24 cellular contexts compared by ENCODE assay signal in the genomic region with DNA sequence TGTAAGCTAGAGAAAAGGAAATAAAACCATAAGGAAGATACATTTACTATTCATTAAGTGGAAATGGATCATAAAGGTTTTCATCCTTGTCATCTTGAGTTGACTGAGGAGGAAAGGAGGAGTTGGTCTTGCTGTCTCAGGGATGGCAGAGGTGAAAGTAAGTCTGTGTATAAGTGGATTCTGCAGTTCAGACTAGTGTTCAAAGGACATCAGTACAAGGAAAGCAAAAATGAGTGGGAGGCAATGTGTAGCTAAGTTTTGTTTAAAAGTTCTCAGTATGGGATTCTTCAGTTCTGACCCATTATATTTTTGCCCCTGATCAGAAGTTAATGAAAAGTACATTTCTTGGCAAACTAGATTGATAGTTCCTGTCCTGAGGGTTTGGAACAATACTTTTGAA. TPM values are rescaled to one million over a fixed set of nuclear protein-coding genes. Genes with fewer than 3 reads are reported as not detected.
A peak's percentile ranks its signal among the peaks of the same experiment; 100 is the strongest.
DNase-seq lines count a peak whose midpoint lies in the region; ATAC-seq and TF ChIP-seq lines count a peak whose summit lies in the region.
"Had no signal": no experiment of that assay in that cellular context is flagged by ENCODE, and none has a peak within 500 bp of the region (broad histone marks: within the 10 kb centered on the region; RNA-seq: fewer than 3 reads in every experiment).

No MANE protein-coding gene starts in this region.

- CTCF ChIA-PET in IMR-90 (lab: Yijun Ruan, JAX), result interaction anchor here (0.8 to 1.2 kb wide), 3 partner anchors 17 to 65 kb away, joined by 3 to 4 read pairs (median 3); no protein-coding TSS in a partner anchor

- no peaks in the 10 kb centered on the region for H3K27me3 Mint-ChIP-seq in activated T-cell treated with anti-CD3 and anti-CD28 coated beads, Interleukin-2, amount 50 U/mL, for 24 hours
- H3K27me3 Mint-ChIP-seq in activated T-cell treated with anti-CD3 and anti-CD28 coated beads, Interleukin-2, amount 50 U/mL, for 72 hours (ENCODE audit: low read depth), result no peaks in the 10 kb centered on the region
- H3K27me3 Mint-ChIP-seq in central memory CD8-positive, alpha-beta T cell, result no peaks in the 10 kb centered on the region
- H3K27me3 Mint-ChIP-seq in stimulated activated naive B cell treated with anti-CD40 and anti-IgM and Interleukin-4, amounts not matched to agents 10 μg/mL and 1 μg/mL and 100 μg/mL, for 72 hours, result no peaks in the 10 kb centered on the region
- H3K27me3 Mint-ChIP-seq: activated CD4-positive, alpha-beta memory T cell treated with anti-CD3 and anti-CD28 coated beads, Interleukin-2, amount 10 ng/mL, durations not matched to agents 7 days and 5 days; progenitor cell of endocrine pancreas had no signal

- H3K27ac ChIP-seq in IMR-90 (ENCODE audit: insufficient read depth, low read length), result no peak overlapping the region
- H3K27ac ChIP-seq: brain microvascular endothelial cell, skin epidermis had no signal

- H2AK9ac ChIP-seq in IMR-90 (replicated peaks; ENCODE audit: low read depth, low read length, poor library complexity), result no peak overlapping the region

- no peak overlapping the region for H3K56ac ChIP-seq in IMR-90 (ENCODE audit: extremely low read depth, insufficient read depth, low read length)

- no peaks in the 10 kb centered on the region for H3K9me3 Mint-ChIP-seq in activated T-cell treated with anti-CD3 and anti-CD28 coated beads, Interleukin-2, amount 50 U/mL, for 24 hours
- H3K9me3 Mint-ChIP-seq in activated T-cell treated with anti-CD3 and anti-CD28 coated beads, Interleukin-2, amount 50 U/mL, for 72 hours, result no peaks in the 10 kb centered on the region
- H3K9me3 Mint-ChIP-seq in central memory CD8-positive, alpha-beta T cell, result no peaks in the 10 kb centered on the region
- no peaks in the 10 kb centered on the region for H3K9me3 Mint-ChIP-seq in stimulated activated naive B cell treated with anti-CD40 and anti-IgM and Interleukin-4, amounts not matched to agents 10 μg/mL and 1 μg/mL and 100 μg/mL, for 72 hours
- H3K9me3 Mint-ChIP-seq: activated CD4-positive, alpha-beta memory T cell treated with anti-CD3 and anti-CD28 coated beads, Interleukin-2, amount 10 ng/mL, durations not matched to agents 7 days and 5 days; activated T-cell treated with anti-CD3 and anti-CD28 coated beads, Interleukin-2, amount 50 U/mL, for 4 hours had no signal

- H3K4me3 ChIP-seq in IMR-90 (ENCODE audit: insufficient read depth, low read depth, low read length), result no peak overlapping the region
- H3K4me3 ChIP-seq: skin epidermis had no signal

- no TSS peak for BruUV-seq in IMR-90 (replicated peaks; lab: Mats Ljungman, UMichigan)

- dilution Hi-C loops in IMR-90 (cut with HindIII; ENCODE audit: low sequenced_read_pairs, unreplicated experiment), result no loop called here

- peak overlapping the region; percentile 58 for H3K27ac Mint-ChIP-seq in activated T-cell treated with anti-CD3 and anti-CD28 coated beads, Interleukin-2, amount 50 U/mL, for 24 hours
- no peak overlapping the region for H3K27ac Mint-ChIP-seq in activated T-cell treated with anti-CD3 and anti-CD28 coated beads, Interleukin-2, amount 50 U/mL, for 72 hours
- peak overlapping the region; percentile 16 for H3K27ac Mint-ChIP-seq in central memory CD8-positive, alpha-beta T cell (ENCODE audit: low read depth)
- H3K27ac Mint-ChIP-seq in stimulated activated naive B cell treated with anti-CD40 and anti-IgM and Interleukin-4, amounts not matched to agents 10 μg/mL and 1 μg/mL and 100 μg/mL, for 72 hours, result peak overlapping the region; percentile 1
- H3K27ac Mint-ChIP-seq: progenitor cell of endocrine pancreas had no signal

- H4K20me1 ChIP-seq in IMR-90 (ENCODE audit: insufficient read depth, low read length), result peaks cover 12% of the 10 kb centered on the region

- H3K36me3 Mint-ChIP-seq in activated T-cell treated with anti-CD3 and anti-CD28 coated beads, Interleukin-2, amount 50 U/mL, for 24 hours (ENCODE audit: low read depth), result peaks cover 79% of the 10 kb centered on the region
- H3K36me3 Mint-ChIP-seq in activated T-cell treated with anti-CD3 and anti-CD28 coated beads, Interleukin-2, amount 50 U/mL, for 72 hours (ENCODE audit: insufficient read depth in 2 of 2), result peaks cover 7 to 30% of the 10 kb centered on the region in 2 donors
- H3K36me3 Mint-ChIP-seq in central memory CD8-positive, alpha-beta T cell (ENCODE audit: insufficient read depth), result peaks cover 57% of the 10 kb centered on the region
- H3K36me3 Mint-ChIP-seq in stimulated activated naive B cell treated with anti-CD40 and anti-IgM and Interleukin-4, amounts not matched to agents 10 μg/mL and 1 μg/mL and 100 μg/mL, for 72 hours, result peaks cover 35 to 59% of the 10 kb centered on the region in 2 donors

- H3K4ac ChIP-seq in IMR-90 (ENCODE audit: low read depth, low read length), result no peak overlapping the region

- H3K79me1 ChIP-seq in IMR-90 (ENCODE audit: low read depth in 1 of 2, low read length in 2 of 2), result peaks cover 7 to 28% of the 10 kb centered on the region in 2 experiments; a peak in 2 of 4 replicates

- no peak overlapping the region for H3K4me3 Mint-ChIP-seq in activated T-cell treated with anti-CD3 and anti-CD28 coated beads, Interleukin-2, amount 50 U/mL, for 24 hours
- no peak overlapping the region for H3K4me3 Mint-ChIP-seq in activated T-cell treated with anti-CD3 and anti-CD28 coated beads, Interleukin-2, amount 50 U/mL, for 72 hours
- no peak overlapping the region for H3K4me3 Mint-ChIP-seq in central memory CD8-positive, alpha-beta T cell
- no peak overlapping the region for H3K4me3 Mint-ChIP-seq in stimulated activated naive B cell treated with anti-CD40 and anti-IgM and Interleukin-4, amounts not matched to agents 10 μg/mL and 1 μg/mL and 100 μg/mL, for 72 hours
- H3K4me3 Mint-ChIP-seq: activated CD4-positive, alpha-beta memory T cell treated with anti-CD3 and anti-CD28 coated beads, Interleukin-2, amount 10 ng/mL, durations not matched to agents 7 days and 5 days; activated T-cell treated with anti-CD3 and anti-CD28 coated beads, Interleukin-2, amount 50 U/mL, for 4 hours had no signal

- H4K5ac ChIP-seq in IMR-90 (ENCODE audit: low read depth, low read length), result no peak overlapping the region

- no peak overlapping the region for H2BK15ac ChIP-seq in IMR-90 (ENCODE audit: low read depth, low read length)

- no peak for DNase-seq in activated T-cell treated with anti-CD3 and anti-CD28 coated beads, Interleukin-2, amount 50 U/mL, for 24 hours
- DNase-seq in activated T-cell treated with anti-CD3 and anti-CD28 coated beads, Interleukin-2, amount 50 U/mL, for 72 hours, result no peak
- DNase-seq in IMR-90 (no peak), SIG-M5 treated with dmso at 0.1 percent for 504 hours (lab: John Stamatoyannopoulos, UW; ENCODE audit: unreplicated experiment) (no peak)
- DNase-seq in central memory CD8-positive, alpha-beta T cell (ENCODE audit: low spot score in 2 of 2), result no peak
- DNase-seq in stimulated activated naive B cell treated with anti-CD40 and anti-IgM and Interleukin-4, amounts not matched to agents 10 μg/mL and 1 μg/mL and 100 μg/mL, for 72 hours, result no peak
- DNase-seq: activated CD4-positive, alpha-beta memory T cell treated with anti-CD3 and anti-CD28 coated beads, Interleukin-2, amount 10 ng/mL, durations not matched to agents 7 days and 5 days; activated T-cell treated with anti-CD3 and anti-CD28 coated beads, Interleukin-2, amount 50 U/mL, for 4 hours; brain microvascular endothelial cell; dermis blood vessel endothelial cell; Karpas-422; NCI-H1092; NCI-H2081 treated with DMSO at 0.1 percent for 48 hours; NCI-H510A; stimulated activated CD4-positive, alpha-beta T cell treated with anti-CD3 and anti-CD28 coated beads, Interleukin-2, amount 100 ng/mL, for 48 hours; SW 1271 had no signal

- no peaks in the 10 kb centered on the region for H3K27me3 ChIP-seq in IMR-90 (ENCODE audit: control insufficient read depth, insufficient read depth, low read length)
- H3K27me3 ChIP-seq: brain microvascular endothelial cell had no signal

- no peaks in the 10 kb centered on the region for H3K9me3 ChIP-seq in IMR-90 (ENCODE audit: control insufficient read depth, insufficient read depth, low read length)

- in situ Hi-C loops in IMR-90 (cut with MboI; ENCODE audit: low sequenced_read_pairs), result no loop called here

- peaks cover 6% of the 10 kb centered on the region; the same call in 1 of the 2 replicates for H3K9me1 ChIP-seq in IMR-90 (ENCODE audit: insufficient read depth, low read length)

- no peak overlapping the region for H2BK120ac ChIP-seq in IMR-90 (ENCODE audit: low read depth, low read length)

- H2BK5ac ChIP-seq in IMR-90 (ENCODE audit: low read depth, low read length, poor library complexity, severe bottlenecking), result no peak overlapping the region

- H3K14ac ChIP-seq in IMR-90 (replicated peaks; ENCODE audit: low read depth, low read length), result no peak overlapping the region

- no peak overlapping the region for H4K8ac ChIP-seq in IMR-90 (ENCODE audit: low read depth in 2 of 2, low read length in 2 of 2)

- H2BK20ac ChIP-seq in IMR-90 (ENCODE audit: low read depth, low read length), result no peak overlapping the region

- H3K4me1 Mint-ChIP-seq in activated T-cell treated with anti-CD3 and anti-CD28 coated beads, Interleukin-2, amount 50 U/mL, for 24 hours (ENCODE audit: low read depth), result peaks cover 14% of the 10 kb centered on the region
- peaks cover 15% of the 10 kb centered on the region for H3K4me1 Mint-ChIP-seq in activated T-cell treated with anti-CD3 and anti-CD28 coated beads, Interleukin-2, amount 50 U/mL, for 72 hours (ENCODE audit: low read depth)
- H3K4me1 Mint-ChIP-seq in central memory CD8-positive, alpha-beta T cell, result peaks cover 30% of the 10 kb centered on the region
- peaks cover 6 to 11% of the 10 kb centered on the region in 2 donors for H3K4me1 Mint-ChIP-seq in stimulated activated naive B cell treated with anti-CD40 and anti-IgM and Interleukin-4, amounts not matched to agents 10 μg/mL and 1 μg/mL and 100 μg/mL, for 72 hours

- no peak for TF ChIP-seq CTCF in IMR-90 (conservative IDR thresholded peaks at IDR 0.05; ENCODE audit: low read depth, low read length)

- H3K36me3 ChIP-seq in IMR-90 (ENCODE audit: control insufficient read depth, insufficient read depth, low read length), result peaks cover 28% of the 10 kb centered on the region

- H3K9ac ChIP-seq in IMR-90 (ENCODE audit: low read depth, low read length), result no peak overlapping the region

- H4K91ac ChIP-seq in IMR-90 (ENCODE audit: insufficient read depth, low read depth, low read length), result no peak overlapping the region

- intact Hi-C loops in IMR-90 (cut with micrococcal nuclease), result no loop called here

- H3K18ac ChIP-seq in IMR-90 (ENCODE audit: low read depth, low read length), result no peak overlapping the region

- H2AK5ac ChIP-seq in IMR-90 (ENCODE audit: low read depth, low read length), result no peak overlapping the region

- 0 out of 2 replicates have a peak, but pooled peaks cover 2% of the 10 kb centered on the region for H3K4me1 ChIP-seq in IMR-90 (ENCODE audit: control insufficient read depth, insufficient read depth, low read length)

- H3K4me2 ChIP-seq in IMR-90 (ENCODE audit: low read depth, low read length), result no peak overlapping the region

- TF ChIP-seq RAD21 in IMR-90 (IDR thresholded peaks at IDR 0.05; ENCODE audit: low read length), result no peak

- H2AFZ ChIP-seq in IMR-90 (replicated peaks; ENCODE audit: low read length, poor library complexity), result no peak overlapping the region

- POLR2A ChIA-PET in IMR-90 (lab: Charles Lee; ENCODE audit: unreplicated experiment), result no interaction called here

- no peak for ATAC-seq in activated T-cell treated with anti-CD3 and anti-CD28 coated beads, Interleukin-2, amount 50 U/mL, for 72 hours (replicated peaks in 1 of 2)
- ATAC-seq in IMR-90 (ENCODE audit: low read depth) (no peak), GM19324 (IDR thresholded peaks at IDR 0.05; ENCODE audit: low FRiP score, unreplicated experiment) (no peak), HG03442 (IDR thresholded peaks at IDR 0.05; ENCODE audit: unreplicated experiment) (no peak)
- ATAC-seq in central memory CD8-positive, alpha-beta T cell (replicated peaks; ENCODE audit: extremely low read depth, poor library complexity, severe bottlenecking), result no peak
- peak in 1 of 2 donors; percentile 10 for ATAC-seq in stimulated activated naive B cell treated with anti-CD40 and anti-IgM and Interleukin-4, amounts not matched to agents 10 μg/mL and 1 μg/mL and 100 μg/mL, for 72 hours (replicated peaks)

- 0 out of 2 replicates have a peak overlapping the region, but pooled peaks have one; percentile 16 for H3K23ac ChIP-seq in IMR-90 (ENCODE audit: low read depth, low read length)

- no peak for TF ChIP-seq POLR2A in IMR-90 (IDR thresholded peaks at IDR 0.05; ENCODE audit: low read depth, low read length)

RNA-seq across cellular contexts. Expression of gene SLC20A1, which starts 18.9 kb away (rescaled TPM):
- total RNA-seq in activated T-cell treated with anti-CD3 and anti-CD28 coated beads, Interleukin-2, amount 50 U/mL, for 72 hours, result 10 to 100 TPM; 54.3 to 66.1 TPM
- 94.1 and 123 TPM in 2 replicates for total RNA-seq in IMR-90 (2012; rRNA removed)
- 72.3 and 93.6 TPM in 2 replicates for polyA plus RNA-seq in IMR-90 (2012; rRNA removed)
- polyA plus RNA-seq in IMR-90 (2012; cell fraction: cytosol; rRNA removed), result 20.4 and 27.2 TPM in 2 replicates
- polyA plus RNA-seq in IMR-90 (2012; cell fraction: nucleus; rRNA removed; ENCODE audit: low replicate concordance), result 27.1 and 155 TPM in 2 replicates

RNA-seq across cellular contexts. Expression of gene NT5DC4, which starts 56.1 kb away (rescaled TPM):
- total RNA-seq in activated T-cell treated with anti-CD3 and anti-CD28 coated beads, Interleukin-2, amount 50 U/mL, for 72 hours, result 1 to 10 TPM in 1 of 2 donors, not detected in 1; 1.2 TPM
- total RNA-seq in IMR-90 (2012; rRNA removed), result not detected in 2 replicates
- polyA plus RNA-seq in IMR-90 (2012; rRNA removed), result not detected in 2 replicates
- not detected in 2 replicates for polyA plus RNA-seq in IMR-90 (2012; cell fraction: cytosol; rRNA removed)
- polyA plus RNA-seq in IMR-90 (2012; cell fraction: nucleus; rRNA removed; ENCODE audit: low replicate concordance), result not detected in 2 replicates
- total RNA-seq: activated CD4-positive, alpha-beta memory T cell treated with anti-CD3 and anti-CD28 coated beads, Interleukin-2, amount 10 ng/mL, durations not matched to agents 7 days and 5 days; activated T-cell treated with anti-CD3 and anti-CD28 coated beads, Interleukin-2, amount 50 U/mL, for 4 hours; dermis blood vessel endothelial cell; frontal cortex; mesenteric fat pad; progenitor cell of endocrine pancreas; subcutaneous adipose tissue had no signal
- polyA plus RNA-seq: neural cell had no signal
